Comparison of ENCODE assay signal across 11 cellular contexts in genomic region chr1:22414244-22414751, GRCh38. TPM values are rescaled to one million over a fixed set of nuclear protein-coding genes. Genes with fewer than 3 reads are reported as not detected.
DNase-seq lines count a peak whose midpoint lies in the region; ATAC-seq and TF ChIP-seq lines count a peak whose summit lies in the region.
"Had no signal": no experiment of that assay in that cellular context is flagged by ENCODE, and none has a peak within 500 bp of the region (broad histone marks: within the 10 kb centered on the region; RNA-seq: fewer than 3 reads in every experiment).

No MANE protein-coding gene starts in this region.

- DNase-seq in NCI-H1417 treated with DMSO at 0.1 percent for 48 hours (lab: John Stamatoyannopoulos, UW), result peak; percentile 24
- DNase-seq in astrocyte of the spinal cord (ENCODE audit: low read depth, low spot score), result peak; percentile 63
- no peak for DNase-seq in mesothelial cell of epicardium (ENCODE audit: low spot score in 2 of 2, unreplicated experiment in 2 of 2)
- no peak for DNase-seq in CD4-positive, alpha-beta T cell
- no peak for DNase-seq in retina
- DNase-seq in stimulated activated effector memory CD8-positive, alpha-beta T cell treated with anti-CD3 and anti-CD28 coated beads, Interleukin-12 subunit alpha, Interleukin-12 subunit beta, amount 100 ng/mL, for 72 hours (ENCODE audit: low spot score in 2 of 2), result no peak
- DNase-seq: central memory CD4-positive, alpha-beta T cell; NCI-H82 had no signal

- CTCF ChIA-PET in CD4-positive, alpha-beta T cell (lab: Charles Lee), result no interaction called here

- TF ChIP-seq CTCF in C4-2B (conservative IDR thresholded peaks at IDR 0.05) (no peak), astrocyte of the spinal cord (IDR thresholded peaks at IDR 0.05; ENCODE audit: low read depth, low read length) (no peak), mesothelial cell of epicardium (IDR thresholded peaks at IDR 0.05; ENCODE audit: unreplicated experiment) (no peak)
- no peak for TF ChIP-seq CTCF in CD4-positive, alpha-beta T cell (IDR thresholded peaks at IDR 0.05)

- peak overlapping the region; percentile 85 for H3K27ac Mint-ChIP-seq in mesothelial cell of epicardium
- no peak overlapping the region for H3K27ac Mint-ChIP-seq in CD4-positive, alpha-beta T cell
- no peak overlapping the region for H3K27ac Mint-ChIP-seq in stimulated activated effector memory CD8-positive, alpha-beta T cell treated with anti-CD3 and anti-CD28 coated beads, Interleukin-12 subunit alpha, Interleukin-12 subunit beta, amount 100 ng/mL, for 72 hours

- H3K27me3 Mint-ChIP-seq in mesothelial cell of epicardium (ENCODE audit: low read depth), result peaks cover 4% of the 10 kb centered on the region
- peaks cover 43% of the 10 kb centered on the region for H3K27me3 Mint-ChIP-seq in CD4-positive, alpha-beta T cell

- peak overlapping the region; percentile 83 for H3K27ac ChIP-seq in C4-2B
- no peak overlapping the region for H3K27ac ChIP-seq in CD4-positive, alpha-beta T cell (ENCODE audit: low read depth, low read length)
- H3K27ac ChIP-seq: BLaER1 had no signal

- POLR2A ChIA-PET in CD4-positive, alpha-beta T cell (lab: Charles Lee), result no interaction called here

- peaks cover 19% of the 10 kb centered on the region for H3K27me3 ChIP-seq in CD4-positive, alpha-beta T cell (ENCODE audit: control insufficient read depth, insufficient read depth, low read length)
- H3K27me3 ChIP-seq: BLaER1 had no signal

- intact Hi-C loops in CD4-positive, alpha-beta T cell (cut with DNase I, micrococcal nuclease), result loop anchor here in 1 of 2 experiments (10.0 kb wide), 1 partner anchor 309 kb away; no protein-coding TSS in a partner anchor

- H3K4me1 Mint-ChIP-seq in mesothelial cell of epicardium, result peaks cover 52% of the 10 kb centered on the region
- peaks cover 4% of the 10 kb centered on the region for H3K4me1 Mint-ChIP-seq in CD4-positive, alpha-beta T cell (ENCODE audit: low read depth)
- H3K4me1 Mint-ChIP-seq in stimulated activated effector memory CD8-positive, alpha-beta T cell treated with anti-CD3 and anti-CD28 coated beads, Interleukin-12 subunit alpha, Interleukin-12 subunit beta, amount 100 ng/mL, for 72 hours, result no peaks in the 10 kb centered on the region

- H3K4me3 Mint-ChIP-seq in mesothelial cell of epicardium, result no peak overlapping the region
- no peak overlapping the region for H3K4me3 Mint-ChIP-seq in CD4-positive, alpha-beta T cell
- no peak overlapping the region for H3K4me3 Mint-ChIP-seq in stimulated activated effector memory CD8-positive, alpha-beta T cell treated with anti-CD3 and anti-CD28 coated beads, Interleukin-12 subunit alpha, Interleukin-12 subunit beta, amount 100 ng/mL, for 72 hours

- H3K9me3 ChIP-seq in CD4-positive, alpha-beta T cell (ENCODE audit: control insufficient read depth, low read length), result no peaks in the 10 kb centered on the region
- H3K9me3 ChIP-seq: BLaER1 had no signal

- H3K36me3 Mint-ChIP-seq in mesothelial cell of epicardium, result peaks cover 4% of the 10 kb centered on the region
- no peaks in the 10 kb centered on the region for H3K36me3 Mint-ChIP-seq in CD4-positive, alpha-beta T cell (ENCODE audit: low read depth)
- no peaks in the 10 kb centered on the region for H3K36me3 Mint-ChIP-seq in stimulated activated effector memory CD8-positive, alpha-beta T cell treated with anti-CD3 and anti-CD28 coated beads, Interleukin-12 subunit alpha, Interleukin-12 subunit beta, amount 100 ng/mL, for 72 hours

- H3K4me3 ChIP-seq in astrocyte of the spinal cord (ENCODE audit: low read depth, low read length), result no peak overlapping the region
- H3K4me3 ChIP-seq: BLaER1 had no signal

- in situ Hi-C loops in astrocyte of the spinal cord (cut with HindIII; ENCODE audit: low sequenced_read_pairs), result no loop called here

- H3K9me3 Mint-ChIP-seq in mesothelial cell of epicardium, result peaks cover 6% of the 10 kb centered on the region
- H3K9me3 Mint-ChIP-seq in CD4-positive, alpha-beta T cell, result no peaks in the 10 kb centered on the region
- H3K9me3 Mint-ChIP-seq in stimulated activated effector memory CD8-positive, alpha-beta T cell treated with anti-CD3 and anti-CD28 coated beads, Interleukin-12 subunit alpha, Interleukin-12 subunit beta, amount 100 ng/mL, for 72 hours, result no peaks in the 10 kb centered on the region

- no peak for ATAC-seq in CD4-positive, alpha-beta T cell (ENCODE audit: poor library complexity)
- ATAC-seq in stimulated activated effector memory CD8-positive, alpha-beta T cell treated with anti-CD3 and anti-CD28 coated beads, Interleukin-12 subunit alpha, Interleukin-12 subunit beta, amount 100 ng/mL, for 72 hours, result no peak
- ATAC-seq in GM21723 (IDR thresholded peaks at IDR 0.05; ENCODE audit: unreplicated experiment), result no peak

RNA-seq across cellular contexts. Expression of gene ZBTB40, which starts 37.4 kb away (rescaled TPM):
- total RNA-seq in mesothelial cell of epicardium, result 24.3 to 26.8 TPM (median 24.8 TPM) in 3 replicates
- 10 to 100 TPM; 28.4 to 30.6 TPM for total RNA-seq in CD4-positive, alpha-beta T cell

Comparison
In these comparisons a context has a peak if more than half of its experiments do, and no peak if none do; other contexts are left out.
1. DNase-seq: peak in NCI-H1417 treated with DMSO at 0.1 percent for 48 hours (single experiment) and astrocyte of the spinal cord (single experiment); none in mesothelial cell of epicardium (0 of 2), CD4-positive, alpha-beta T cell (0 of 10), retina (single experiment) and stimulated activated effector memory CD8-positive, alpha-beta T cell treated with anti-CD3 and anti-CD28 coated beads, Interleukin-12 subunit alpha, Interleukin-12 subunit beta, amount 100 ng/mL, for 72 hours (0 of 2).